ENCODE assay signal across 1 cellular context in genomic region chrX:72294497-72294896, GRCh38.
TF ChIP-seq lines count a peak whose summit lies in the region.

No MANE protein-coding gene starts in this region.

TF ChIP-seq in IMR-90, 13 proteins besides CTCF, POLR2A, EP300 and RAD21:
- TF ChIP-seq CHD1 (IDR thresholded peaks at IDR 0.05; ENCODE audit: low read depth, low read length) (no peak), CEBPB (IDR thresholded peaks at IDR 0.05; ENCODE audit: low read depth, low read length) (no peak), MAFK (IDR thresholded peaks at IDR 0.05; ENCODE audit: low read depth, low read length) (no peak), NFE2L2 (IDR thresholded peaks at IDR 0.05; ENCODE audit: low read depth, low read length) (no peak), SMC3 (IDR thresholded peaks at IDR 0.05; ENCODE audit: low read depth, low read length) (no peak), RFX5 (IDR thresholded peaks at IDR 0.05; ENCODE audit: low read depth, low read length) (no peak), MXI1 (IDR thresholded peaks at IDR 0.05; ENCODE audit: borderline replicate concordance, low read depth, low read length) (no peak), USF2 (IDR thresholded peaks at IDR 0.05; ENCODE audit: low read depth, low read length) (no peak), BHLHE40 (IDR thresholded peaks at IDR 0.05; ENCODE audit: low read depth, low read length) (no peak), MAZ (IDR thresholded peaks at IDR 0.05; ENCODE audit: borderline replicate concordance, low read depth, low read length) (no peak), FOS (IDR thresholded peaks at IDR 0.05; ENCODE audit: low read depth, low read length) (no peak), RCOR1 (IDR thresholded peaks at IDR 0.05; ENCODE audit: insufficient replicate concordance, low read length) (no peak), ELK1 (IDR thresholded peaks at IDR 0.05; ENCODE audit: borderline replicate concordance, low read depth, low read length) (no peak)
